In genomic region chr19:16375157-16375935, GRCh38 we compare ENCODE assay signal across 21 cellular contexts. TPM values are rescaled to one million over a fixed set of nuclear protein-coding genes. Genes with fewer than 3 reads are reported as not detected.
DNase-seq lines count a peak whose midpoint lies in the region; ATAC-seq and TF ChIP-seq lines count a peak whose summit lies in the region.
"Had no signal": no experiment of that assay in that cellular context is flagged by ENCODE, and none has a peak within 500 bp of the region (broad histone marks: within the 10 kb centered on the region; RNA-seq: fewer than 3 reads in every experiment).

No MANE protein-coding gene starts in this region.

- TF ChIP-seq CTCF in spleen (IDR thresholded peaks at IDR 0.05 in 8 of 11, conservative IDR thresholded peaks at IDR 0.05 in 3 of 11) = no peak

- peak overlapping the region; percentile 51 for H3K4me3 Mint-ChIP-seq in activated naive CD4-positive, alpha-beta T cell treated with anti-CD3 and anti-CD28 coated beads, Interleukin-2, amount 50 U/mL, for 24 hours
- H3K4me3 Mint-ChIP-seq in IgD-negative memory B cell = peak overlapping the region in 3 of 4 donors; percentile 5 to 79 (median 40)

- H3K27me3 Mint-ChIP-seq in activated naive CD4-positive, alpha-beta T cell treated with anti-CD3 and anti-CD28 coated beads, Interleukin-2, amount 50 U/mL, for 24 hours = no peaks in the 10 kb centered on the region
- H3K27me3 Mint-ChIP-seq in IgD-negative memory B cell = no peaks in the 10 kb centered on the region

- peak overlapping the region; percentile 29 for H3K27ac ChIP-seq in effector memory CD4-positive, alpha-beta T cell (ENCODE audit: insufficient read depth, low read length, poor library complexity, severe bottlenecking)
- H3K27ac ChIP-seq in spleen (peak overlapping the region in 2 of 8 donors; percentile 33 to 96), SJCRH30 (no peak overlapping the region)
- H3K27ac ChIP-seq: epithelial cell of prostate, suprapubic skin, uterus had no signal

- H3K27ac Mint-ChIP-seq in activated naive CD4-positive, alpha-beta T cell treated with anti-CD3 and anti-CD28 coated beads, Interleukin-2, amount 50 U/mL, for 24 hours = no peak overlapping the region
- H3K27ac Mint-ChIP-seq in activated naive CD4-positive, alpha-beta T cell treated with anti-CD3 and anti-CD28 coated beads, Interleukin-2, amount 50 U/mL, for 72 hours = no peak overlapping the region
- H3K27ac Mint-ChIP-seq in IgD-negative memory B cell = peak overlapping the region in 2 of 3 donors; percentile 64 to 78

- no peak for DNase-seq in activated naive CD4-positive, alpha-beta T cell treated with anti-CD3 and anti-CD28 coated beads, Interleukin-2, amount 50 U/mL, for 72 hours (ENCODE audit: low spot score in 2 of 2)
- DNase-seq in effector memory CD4-positive, alpha-beta T cell = no peak
- DNase-seq in spleen (peak; percentile 65), SJCRH30 (no peak), H4 (ENCODE audit: low spot score) (no peak)
- DNase-seq: activated CD4-positive, CD25-positive, alpha-beta regulatory T cell; activated gamma-delta T cell treated with Interleukin-2 at 50 U/mL for 16 hours; cerebellar nuclear complex; DMS153; HCEC 1CT; KG1; NCI-H1436 treated with DMSO at 0.1 percent for 48 hours; NCI-H526 treated with DMSO at 0.1 percent for 48 hours; uterus had no signal

- no peak for ATAC-seq in activated naive CD4-positive, alpha-beta T cell treated with anti-CD3 and anti-CD28 coated beads, Interleukin-2, amount 50 U/mL, for 72 hours
- no peak for ATAC-seq in HG03159 (IDR thresholded peaks at IDR 0.05; ENCODE audit: unreplicated experiment)
- ATAC-seq: SK-N-SH treated with all-trans-retinoic acid at 6 μM for 48 hours had no signal

- H3K27me3 ChIP-seq in effector memory CD4-positive, alpha-beta T cell (replicated peaks; ENCODE audit: control insufficient read depth, insufficient read depth, low read length, poor library complexity, severe bottlenecking) = no peaks in the 10 kb centered on the region
- no peaks in the 10 kb centered on the region for H3K27me3 ChIP-seq in spleen (replicated peaks in 1 of 7)
- H3K27me3 ChIP-seq in SJCRH30 = no peaks in the 10 kb centered on the region
- H3K27me3 ChIP-seq: heart left ventricle, suprapubic skin, uterus had no signal

- 88 to 95% (median 93%) methylated on average over 14 of the region's 14 CpGs for WGBS in spleen, 5 donors

- H3K36me3 Mint-ChIP-seq in activated naive CD4-positive, alpha-beta T cell treated with anti-CD3 and anti-CD28 coated beads, Interleukin-2, amount 50 U/mL, for 24 hours = peaks cover 10% of the 10 kb centered on the region
- H3K36me3 Mint-ChIP-seq in activated naive CD4-positive, alpha-beta T cell treated with anti-CD3 and anti-CD28 coated beads, Interleukin-2, amount 50 U/mL, for 72 hours = peaks cover 18 to 26% of the 10 kb centered on the region in 2 donors
- peaks cover 10% of the 10 kb centered on the region for H3K36me3 Mint-ChIP-seq in IgD-negative memory B cell

- peak overlapping the region; percentile 18 for H3K4me3 ChIP-seq in effector memory CD4-positive, alpha-beta T cell (ENCODE audit: insufficient read depth, low read depth, low read length, poor library complexity, severe bottlenecking)
- H3K4me3 ChIP-seq in spleen (no peak overlapping the region), SJCRH30 (no peak overlapping the region)
- H3K4me3 ChIP-seq: heart left ventricle, suprapubic skin, uterus had no signal

- H3K4me1 Mint-ChIP-seq in activated naive CD4-positive, alpha-beta T cell treated with anti-CD3 and anti-CD28 coated beads, Interleukin-2, amount 50 U/mL, for 24 hours = peaks cover 29% of the 10 kb centered on the region
- H3K4me1 Mint-ChIP-seq in IgD-negative memory B cell = peaks cover 36 to 67% (median 43%) of the 10 kb centered on the region in 3 donors

- no peaks in the 10 kb centered on the region for H3K9me3 ChIP-seq in effector memory CD4-positive, alpha-beta T cell (ENCODE audit: control insufficient read depth, low read length)
- H3K9me3 ChIP-seq in spleen = no peaks in the 10 kb centered on the region
- no peaks in the 10 kb centered on the region for H3K9me3 ChIP-seq in SJCRH30 (replicated peaks)
- H3K9me3 ChIP-seq: heart left ventricle, suprapubic skin, uterus had no signal

- TF ChIP-seq POLR2A in spleen (IDR thresholded peaks at IDR 0.05) = no peak

- peaks cover 78% of the 10 kb centered on the region for H3K4me1 ChIP-seq in effector memory CD4-positive, alpha-beta T cell (ENCODE audit: control insufficient read depth, insufficient read depth, low read length, poor library complexity, severe bottlenecking)
- H3K4me1 ChIP-seq in spleen = peaks cover 55 to 93% (median 70%) of the 10 kb centered on the region in 6 donors
- peaks cover 3% of the 10 kb centered on the region; the same call in 1 of the 2 replicates for H3K4me1 ChIP-seq in SJCRH30

- intact Hi-C loops in spleen (cut with DNase I; ENCODE audit: low total_unique reads) = no loop called here

- H3K36me3 ChIP-seq in effector memory CD4-positive, alpha-beta T cell (ENCODE audit: control insufficient read depth, insufficient read depth, low read length) = no peaks in the 10 kb centered on the region
- peaks cover 0 to 65% (median 19%) of the 10 kb centered on the region in 6 donors for H3K36me3 ChIP-seq in spleen
- peaks cover 12% of the 10 kb centered on the region for H3K36me3 ChIP-seq in SJCRH30
- H3K36me3 ChIP-seq: uterus had no signal

- no peaks in the 10 kb centered on the region for H3K9me3 Mint-ChIP-seq in activated naive CD4-positive, alpha-beta T cell treated with anti-CD3 and anti-CD28 coated beads, Interleukin-2, amount 50 U/mL, for 24 hours
- no peaks in the 10 kb centered on the region for H3K9me3 Mint-ChIP-seq in activated naive CD4-positive, alpha-beta T cell treated with anti-CD3 and anti-CD28 coated beads, Interleukin-2, amount 50 U/mL, for 72 hours
- no peaks in the 10 kb centered on the region for H3K9me3 Mint-ChIP-seq in IgD-negative memory B cell

RNA-seq across cellular contexts. Expression of gene KLF2, which starts 50.7 kb away (rescaled TPM):
- under 1 TPM; 0.56 to 0.57 TPM for total RNA-seq in activated naive CD4-positive, alpha-beta T cell treated with anti-CD3 and anti-CD28 coated beads, Interleukin-2, amount 50 U/mL, for 72 hours
- polyA plus RNA-seq in IgD-negative memory B cell (199 TPM), spleen (10 to 100 TPM in 2 of 3 donors, 1 to 10 TPM in 1; 9.7 to 27.1 (median 19.5) TPM)
- total RNA-seq in spleen = 100 to 1,000 TPM in 6 of 7 donors, 10 to 100 TPM in 1; 86.0 to 179 (median 106) TPM
- total RNA-seq in SJCRH30 (2014; rRNA removed; shearing (Covaris generic)) = 2.3 and 4.1 TPM in 2 replicates
- 0.23 and 1.1 TPM in 2 replicates for total RNA-seq in H4 (2014; rRNA removed; shearing (Covaris generic))

Comparison
In these comparisons a context has a peak if more than half of its experiments do, and no peak if none do; other contexts are left out.
1. H3K27ac Mint-ChIP-seq: peak in IgD-negative memory B cell (2 of 3); none in activated naive CD4-positive, alpha-beta T cell treated with anti-CD3 and anti-CD28 coated beads, Interleukin-2, amount 50 U/mL, for 24 hours (single experiment) and activated naive CD4-positive, alpha-beta T cell treated with anti-CD3 and anti-CD28 coated beads, Interleukin-2, amount 50 U/mL, for 72 hours (0 of 2).
2. RNA of gene KLF2, which starts 50.7 kb away (total RNA-seq): 86.0 to 179 TPM in spleen; 2.3 to 4.1 TPM in SJCRH30, 0.23 to 1.1 TPM in H4 and 0.56 to 0.57 TPM in activated naive CD4-positive, alpha-beta T cell treated with anti-CD3 and anti-CD28 coated beads, Interleukin-2, amount 50 U/mL, for 72 hours; every median in the first group is over 10 times any median in the second.